35 cellular contexts compared by ENCODE assay signal in the genomic region with DNA sequence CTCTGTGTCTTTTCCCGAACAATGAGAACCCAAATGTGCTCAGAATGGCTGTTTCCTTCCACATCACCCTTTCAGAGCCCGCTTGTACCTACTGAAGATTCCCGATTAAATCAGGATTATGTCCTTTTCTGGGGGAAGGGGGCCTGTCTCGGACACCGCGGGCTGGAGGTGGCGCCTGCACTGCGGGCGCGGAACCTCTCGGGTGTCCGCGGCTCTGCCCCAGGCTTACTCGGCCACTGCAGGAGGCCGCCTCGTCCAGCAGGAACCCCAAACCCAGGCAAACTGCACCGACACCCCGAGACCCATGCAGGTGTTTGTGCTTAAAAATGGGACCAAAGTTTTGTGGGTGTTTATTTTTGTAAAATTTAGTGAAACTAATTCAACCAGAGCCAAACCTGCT.
"Had no signal": no experiment of that assay in that cellular context is flagged by ENCODE, and none has a peak within 500 bp of the region (broad histone marks: within the 10 kb centered on the region; RNA-seq: fewer than 3 reads in every experiment).

No MANE protein-coding gene starts in this region.

- H3K27me3 ChIP-seq: MG63 had no signal

- H3K36me3 ChIP-seq: MG63 had no signal

- DNase-seq: Karpas-422, Kasumi-1, MG63, MM.1S, MV-4-11, NCI-H1048, NCI-H1092, NCI-H1092 treated with DMSO at 0.1 percent for 48 hours, NCI-H1105, NCI-H1105 treated with DMSO at 0.1 percent for 48 hours, NCI-H1417, NCI-H1417 treated with DMSO at 0.1 percent for 48 hours, NCI-H1436, NCI-H1436 treated with DMSO at 0.1 percent for 48 hours, NCI-H146, NCI-H1694, NCI-H1694 treated with DMSO at 0.1 percent for 48 hours, NCI-H187, NCI-H187 treated with DMSO at 0.1 percent for 48 hours, NCI-H1930, NCI-H2029, NCI-H2029 treated with DMSO at 0.1 percent for 48 hours, NCI-H2081, NCI-H2081 treated with DMSO at 0.1 percent for 48 hours, NCI-H2107, NCI-H2171, NCI-H2171 treated with DMSO at 0.1 percent for 48 hours, NCI-H2227 treated with DMSO at 0.1 percent for 48 hours, NCI-H226, NCI-H345, NCI-H446, NCI-H446 treated with DMSO at 0.1 percent for 48 hours, NCI-H510A, NCI-H510A treated with DMSO at 0.1 percent for 48 hours, NCI-H524 had no signal

- H3K4me3 ChIP-seq: MG63 had no signal
